In genomic region chr10:119507115-119507514, GRCh38 we compare ENCODE assay signal across 16 cellular contexts.
"Had no signal": no experiment of that assay in that cellular context is flagged by ENCODE, and none has a peak within 500 bp of the region (broad histone marks: within the 10 kb centered on the region; RNA-seq: fewer than 3 reads in every experiment).

No MANE protein-coding gene starts in this region.

- H3K36me3 ChIP-seq: breast epithelium, left ventricle myocardium inferior, SJSA1 had no signal

- H3K27me3 Mint-ChIP-seq: effector memory CD8-positive, alpha-beta T cell; naive B cell; stimulated activated memory B cell treated with anti-CD40 and anti-IgM and Interleukin-4, amounts not matched to agents 10 μg/mL and 1 μg/mL and 100 μg/mL, for 72 hours had no signal

- H3K4me3 ChIP-seq: breast epithelium, left ventricle myocardium inferior, sigmoid colon, SJSA1 had no signal

- H3K27me3 ChIP-seq: breast epithelium, foreskin keratinocyte, sigmoid colon, SJSA1 had no signal

- DNase-seq: activated CD4-positive, alpha-beta T cell treated with anti-CD3 and anti-CD28 coated beads, Interleukin-2, amount 50 U/mL, for 48 hours; activated CD8-positive, alpha-beta memory T cell treated with anti-CD3 and anti-CD28 coated beads, Interleukin-2, amount 50 U/mL, for 4 hours; cerebellar nuclear complex; dermis blood vessel endothelial cell; effector memory CD8-positive, alpha-beta T cell; foreskin keratinocyte; left ventricle myocardium inferior; naive B cell; sigmoid colon; stimulated activated CD4-positive, alpha-beta T cell treated with anti-CD3 and anti-CD28 coated beads, Interleukin-1b, Interleukin-23, amount 100 ng/mL, for 48 hours; SW 1271; trophoblast cell had no signal

- H3K4me1 ChIP-seq: breast epithelium, foreskin keratinocyte, parathyroid adenoma, SJSA1 had no signal

- ATAC-seq: effector memory CD8-positive, alpha-beta T cell; foreskin keratinocyte; stimulated activated memory B cell treated with anti-CD40 and anti-IgM and Interleukin-4, amounts not matched to agents 10 μg/mL and 1 μg/mL and 100 μg/mL, for 72 hours had no signal

- H3K9me3 ChIP-seq: breast epithelium, left ventricle myocardium inferior, sigmoid colon, SJSA1 had no signal

- H3K4me3 Mint-ChIP-seq: effector memory CD8-positive, alpha-beta T cell; naive B cell; stimulated activated memory B cell treated with anti-CD40 and anti-IgM and Interleukin-4, amounts not matched to agents 10 μg/mL and 1 μg/mL and 100 μg/mL, for 72 hours had no signal

- H3K27ac Mint-ChIP-seq: effector memory CD8-positive, alpha-beta T cell; stimulated activated memory B cell treated with anti-CD40 and anti-IgM and Interleukin-4, amounts not matched to agents 10 μg/mL and 1 μg/mL and 100 μg/mL, for 72 hours had no signal

- H3K9me3 Mint-ChIP-seq: effector memory CD8-positive, alpha-beta T cell; naive B cell; stimulated activated memory B cell treated with anti-CD40 and anti-IgM and Interleukin-4, amounts not matched to agents 10 μg/mL and 1 μg/mL and 100 μg/mL, for 72 hours had no signal

- H3K27ac ChIP-seq: breast epithelium, foreskin keratinocyte, left ventricle myocardium inferior, parathyroid adenoma, SJSA1 had no signal
